In genomic region chr15:25251700-25252390, GRCh38 we compare ENCODE assay signal across 25 cellular contexts.
DNase-seq lines count a peak whose midpoint lies in the region; ATAC-seq and TF ChIP-seq lines count a peak whose summit lies in the region.
"Had no signal": no experiment of that assay in that cellular context is flagged by ENCODE, and none has a peak within 500 bp of the region (broad histone marks: within the 10 kb centered on the region; RNA-seq: fewer than 3 reads in every experiment).

No MANE protein-coding gene starts in this region.

- peaks cover 0 to 11% of the 10 kb centered on the region in 2 donors for H3K9me3 ChIP-seq in right atrium auricular region
- peaks cover 88% of the 10 kb centered on the region for H3K9me3 ChIP-seq in mucosa of descending colon
- peaks cover 3% of the 10 kb centered on the region for H3K9me3 ChIP-seq in upper lobe of right lung
- H3K9me3 ChIP-seq: pancreas had no signal

- intact Hi-C loops in Right ventricle myocardium superior (cut with DNase I) = no loop called here
- intact Hi-C loops in mucosa of descending colon (cut with DNase I, micrococcal nuclease) = no loop called here
- intact Hi-C loops in upper lobe of right lung (cut with DNase I) = no loop called here

- H3K4me1 ChIP-seq in right atrium auricular region = no peaks in the 10 kb centered on the region
- no peaks in the 10 kb centered on the region for H3K4me1 ChIP-seq in mucosa of descending colon (ENCODE audit: low read depth)
- H3K4me1 ChIP-seq in upper lobe of right lung = no peaks in the 10 kb centered on the region
- H3K4me1 ChIP-seq: pancreas, Peyer's patch had no signal

- peak; percentile 37 for DNase-seq in Right ventricle myocardium superior
- no peak for DNase-seq in right atrium auricular region (ENCODE audit: low spot score)
- DNase-seq in ecto neural progenitor cell (ENCODE audit: low spot score) = peak; percentile 10
- DNase-seq in mucosa of descending colon = peak in 2 of 3 donors; percentile 9 to 31
- DNase-seq in upper lobe of right lung = peak; percentile 46
- DNase-seq in dedifferentiated amniotic fluid mesenchymal stem cell (ENCODE audit: extremely low spot score) = no peak
- DNase-seq: amniotic stem cell; central memory CD4-positive, alpha-beta T cell; DMS 273 treated with DMSO at 0.1 percent for 48 hours; effector CD4-positive, alpha-beta T cell; GDM1; NCI-H187 treated with DMSO at 0.1 percent for 48 hours; NCI-H345; NK-92 treated with Interleukin-12 subunit alpha and Interleukin-12 subunit beta, amount 100 ng/mL, for 24 hours; stimulated activated CD4-positive, alpha-beta T cell treated with anti-CD3 and anti-CD28 coated beads, Interleukin-4, amount 100 ng/mL, for 24 hours had no signal

- H3K27me3 ChIP-seq in right atrium auricular region = no peaks in the 10 kb centered on the region
- H3K27me3 ChIP-seq in upper lobe of right lung = no peaks in the 10 kb centered on the region
- H3K27me3 ChIP-seq: pancreas, Peyer's patch had no signal

- TF ChIP-seq CTCF in right atrium auricular region (IDR thresholded peaks at IDR 0.05) = no peak
- TF ChIP-seq CTCF in mucosa of descending colon (IDR thresholded peaks at IDR 0.05) = no peak
- TF ChIP-seq CTCF in upper lobe of right lung (IDR thresholded peaks at IDR 0.05) = no peak

- no peak overlapping the region for H3K27ac ChIP-seq in right atrium auricular region
- H3K27ac ChIP-seq in upper lobe of right lung = no peak overlapping the region
- H3K27ac ChIP-seq: C4-2B, pancreas, Peyer's patch, SK-N-MC, skin epidermis had no signal

- no peak overlapping the region for H3K4me3 ChIP-seq in right atrium auricular region
- no peak overlapping the region for H3K4me3 ChIP-seq in mucosa of descending colon
- no peak overlapping the region for H3K4me3 ChIP-seq in upper lobe of right lung
- H3K4me3 ChIP-seq: GM12878, K562, pancreas, Peyer's patch, SK-N-MC, skin epidermis had no signal

- ATAC-seq in Right ventricle myocardium superior (ENCODE audit: poor library complexity) (no peak), mucosa of descending colon (no peak), upper lobe of right lung (peak; percentile 11), GM21360 (IDR thresholded peaks at IDR 0.05; ENCODE audit: unreplicated experiment) (no peak), HG03159 (IDR thresholded peaks at IDR 0.05; ENCODE audit: unreplicated experiment) (no peak)
- ATAC-seq: GM12878, HCT116, K562, pancreas had no signal

- H3K36me3 ChIP-seq in right atrium auricular region = no peaks in the 10 kb centered on the region
- no peaks in the 10 kb centered on the region for H3K36me3 ChIP-seq in mucosa of descending colon (ENCODE audit: low read depth)
- no peaks in the 10 kb centered on the region for H3K36me3 ChIP-seq in upper lobe of right lung
- H3K36me3 ChIP-seq: pancreas, Peyer's patch had no signal

Comparison
In these comparisons a context has a peak if more than half of its experiments do, and no peak if none do; other contexts are left out.
1. DNase-seq: peak in Right ventricle myocardium superior (single experiment), ecto neural progenitor cell (single experiment), mucosa of descending colon (2 of 3) and upper lobe of right lung (single experiment); none in right atrium auricular region (single experiment) and dedifferentiated amniotic fluid mesenchymal stem cell (single experiment).